In the genomic region with DNA sequence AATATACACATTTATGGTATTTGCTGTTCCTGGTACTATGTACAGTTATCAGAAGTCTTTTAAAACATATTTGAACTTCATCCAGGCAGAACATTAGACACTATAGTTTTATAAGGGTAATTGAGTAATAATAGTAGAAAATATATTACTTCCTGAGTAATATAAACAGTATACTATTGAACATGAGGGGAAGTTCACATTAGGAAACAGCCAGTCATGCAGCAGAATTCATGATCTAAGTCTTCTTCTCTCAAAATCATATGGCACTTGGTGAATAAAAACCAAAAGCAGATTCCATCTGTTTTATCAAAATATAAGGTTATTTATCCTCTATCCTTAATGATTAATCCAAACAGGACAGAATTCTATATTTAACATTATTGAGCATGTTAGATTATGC, we compare ENCODE assay signal across 26 cellular contexts.
A peak's percentile ranks its signal among the peaks of the same experiment; 100 is the strongest.
DNase-seq lines count a peak whose midpoint lies in the region; FAIRE-seq and TF ChIP-seq lines count a peak whose summit lies in the region.
"Had no signal": no experiment of that assay in that cellular context is flagged by ENCODE, and none has a peak within 500 bp of the region (broad histone marks: within the 10 kb centered on the region; RNA-seq: fewer than 3 reads in every experiment).

No MANE protein-coding gene starts in this region.

- H3K9ac ChIP-seq in fibroblast of lung (ENCODE audit: insufficient read depth, low read length) = no peak overlapping the region
- H3K9ac ChIP-seq: BLaER1, parathyroid adenoma had no signal

- H3K4me1 ChIP-seq in SJSA1 (replicated peaks) (peaks cover 29% of the 10 kb centered on the region), fibroblast of lung (ENCODE audit: control insufficient read depth, extremely low read depth, insufficient read depth, low read length) (peaks cover 3% of the 10 kb centered on the region), mesodermal cell (ENCODE audit: control insufficient read depth, insufficient read depth, low read length, poor library complexity, severe bottlenecking) (peaks cover 17% of the 10 kb centered on the region)
- H3K4me1 ChIP-seq: BLaER1, colonic mucosa, esophagus squamous epithelium, lower lobe of right lung, parathyroid adenoma, Peyer's patch, upper lobe of left lung had no signal

- DNase-seq in ELR (ENCODE audit: low read depth) (peak; percentile 30), SJSA1 (ENCODE audit: low read depth in 1 of 2, low spot score in 2 of 2) (no peak), fibroblast of lung (ENCODE audit: low read depth in 2 of 2) (peak; percentile 10 to 44), anterior cingulate cortex (lab: John Stamatoyannopoulos, UW) (no peak), GM12891 (ENCODE audit: insufficient read length, low spot score) (no peak), NCI-H2227 treated with DMSO at 0.1 percent for 48 hours (lab: John Stamatoyannopoulos, UW) (no peak)
- no peak for DNase-seq in activated CD4-positive, alpha-beta memory T cell treated with anti-CD3 and anti-CD28 coated beads, Interleukin-2, amount 10 ng/mL, durations not matched to agents 7 days and 5 days
- DNase-seq: activated naive CD4-positive, alpha-beta T cell; activated T-cell treated with anti-CD3 and anti-CD28 coated beads, Interleukin-2, amount 50 U/mL, for 72 hours; colonic mucosa; DMS53; esophagus squamous epithelium; GF-D8; glutamatergic neuron; lower lobe of right lung; NCI-H524; Peyer's patch; stimulated activated CD4-positive, alpha-beta T cell treated with anti-CD3 and anti-CD28 coated beads, Interleukin-12 subunit alpha, Interleukin-12 subunit beta, amount 100 ng/mL, for 4 hours; stimulated activated CD4-positive, alpha-beta T cell treated with anti-CD3 and anti-CD28 coated beads, Interleukin-4, amount 100 ng/mL, for 1 hour; T-cell; upper lobe of left lung had no signal

- no peaks in the 10 kb centered on the region for H4K20me1 ChIP-seq in fibroblast of lung (ENCODE audit: control insufficient read depth, extremely low read depth, insufficient read depth, low read length)
- H4K20me1 ChIP-seq: BLaER1 had no signal

- no peaks in the 10 kb centered on the region for H3K27me3 ChIP-seq in SJSA1 (replicated peaks)
- H3K27me3 ChIP-seq in fibroblast of lung (ENCODE audit: control insufficient read depth, insufficient read depth, low read length) = no peaks in the 10 kb centered on the region
- H3K27me3 ChIP-seq: BLaER1, colonic mucosa, esophagus squamous epithelium, Peyer's patch, upper lobe of left lung had no signal

- H3K36me3 ChIP-seq in SJSA1 (no peaks in the 10 kb centered on the region), fibroblast of lung (ENCODE audit: control insufficient read depth, insufficient read depth, low read length) (no peaks in the 10 kb centered on the region), mesodermal cell (ENCODE audit: control insufficient read depth, insufficient read depth, low read length) (no peaks in the 10 kb centered on the region)
- H3K36me3 ChIP-seq: BLaER1, colonic mucosa, esophagus squamous epithelium, lower lobe of right lung, Peyer's patch, upper lobe of left lung had no signal

- no peaks in the 10 kb centered on the region for H3K4me1 Mint-ChIP-seq in activated CD4-positive, alpha-beta memory T cell treated with anti-CD3 and anti-CD28 coated beads, Interleukin-2, amount 10 ng/mL, durations not matched to agents 7 days and 5 days
- H3K4me1 Mint-ChIP-seq: neural crest cell, T-cell had no signal

- no peak for FAIRE-seq in GM12891 (lab: Jason Lieb, UNC)

- H3K27ac ChIP-seq in SJSA1 = peak overlapping the region; percentile 86
- peak overlapping the region; percentile 31 for H3K27ac ChIP-seq in fibroblast of lung (ENCODE audit: insufficient read depth, low read length)
- peak overlapping the region; percentile 98 for H3K27ac ChIP-seq in mesodermal cell (ENCODE audit: low read depth, low read length, severe bottlenecking)
- H3K27ac ChIP-seq: BLaER1, colonic mucosa, esophagus squamous epithelium, lower lobe of right lung, parathyroid adenoma, Peyer's patch, upper lobe of left lung had no signal

- CTCF ChIA-PET in activated CD4-positive, alpha-beta memory T cell treated with anti-CD3 and anti-CD28 coated beads, Interleukin-2, amount 10 ng/mL, durations not matched to agents 7 days and 5 days (lab: Charles Lee) = no interaction called here

- H3K27me3 Mint-ChIP-seq in activated CD4-positive, alpha-beta memory T cell treated with anti-CD3 and anti-CD28 coated beads, Interleukin-2, amount 10 ng/mL, durations not matched to agents 7 days and 5 days = no peaks in the 10 kb centered on the region
- H3K27me3 Mint-ChIP-seq: T-cell had no signal

- no peak overlapping the region for H3K27ac Mint-ChIP-seq in activated CD4-positive, alpha-beta memory T cell treated with anti-CD3 and anti-CD28 coated beads, Interleukin-2, amount 10 ng/mL, durations not matched to agents 7 days and 5 days
- H3K27ac Mint-ChIP-seq: activated T-cell treated with anti-CD3 and anti-CD28 coated beads, Interleukin-2, amount 50 U/mL, for 72 hours; T-cell; WTC11 had no signal

- H3K4me3 ChIP-seq in SJSA1 (no peak overlapping the region), fibroblast of lung (replicated peaks in 1 of 4; ENCODE audit: control extremely low read depth in 1 of 4, insufficient read depth in 1 of 4, low read depth in 3 of 4, low read length in 4 of 4) (no peak overlapping the region), mesodermal cell (ENCODE audit: extremely low read depth, insufficient read depth, low read length, poor library complexity, severe bottlenecking) (no peak overlapping the region)
- H3K4me3 ChIP-seq: BLaER1, colonic mucosa, esophagus squamous epithelium, lower lobe of right lung, Peyer's patch, upper lobe of left lung had no signal

- H3K9me3 ChIP-seq in SJSA1 (replicated peaks) (no peaks in the 10 kb centered on the region), fibroblast of lung (ENCODE audit: control insufficient read depth, insufficient read depth, low read depth, low read length) (no peaks in the 10 kb centered on the region), mesodermal cell (ENCODE audit: control insufficient read depth, low read length) (peaks cover 10% of the 10 kb centered on the region)
- H3K9me3 ChIP-seq: BLaER1, colonic mucosa, esophagus squamous epithelium, lower lobe of right lung, Peyer's patch, upper lobe of left lung had no signal

- POLR2A ChIA-PET in activated CD4-positive, alpha-beta memory T cell treated with anti-CD3 and anti-CD28 coated beads, Interleukin-2, amount 10 ng/mL, durations not matched to agents 7 days and 5 days (lab: Charles Lee) = no interaction called here

- no peak overlapping the region for H3K4me2 ChIP-seq in fibroblast of lung (ENCODE audit: extremely low read depth, insufficient read depth, low read length)
- H3K4me2 ChIP-seq: BLaER1 had no signal

- no peak overlapping the region for H2AFZ ChIP-seq in fibroblast of lung (ENCODE audit: low read length)
- H2AFZ ChIP-seq: parathyroid adenoma had no signal

- H3K36me3 Mint-ChIP-seq in activated CD4-positive, alpha-beta memory T cell treated with anti-CD3 and anti-CD28 coated beads, Interleukin-2, amount 10 ng/mL, durations not matched to agents 7 days and 5 days (ENCODE audit: low read depth) = no peaks in the 10 kb centered on the region
- H3K36me3 Mint-ChIP-seq: T-cell had no signal

- no peak for TF ChIP-seq CTCF in fibroblast of lung (conservative IDR thresholded peaks at IDR 0.05 in 1 of 2, IDR thresholded peaks at IDR 0.05 in 1 of 2; ENCODE audit: low read depth in 1 of 2, low read length in 2 of 2)

- no peak overlapping the region for H3K4me3 Mint-ChIP-seq in activated CD4-positive, alpha-beta memory T cell treated with anti-CD3 and anti-CD28 coated beads, Interleukin-2, amount 10 ng/mL, durations not matched to agents 7 days and 5 days
- H3K4me3 Mint-ChIP-seq: activated T-cell treated with anti-CD3 and anti-CD28 coated beads, Interleukin-2, amount 50 U/mL, for 72 hours; neural crest cell; T-cell; WTC11 had no signal

- no peaks in the 10 kb centered on the region for H3K79me2 ChIP-seq in fibroblast of lung (ENCODE audit: control insufficient read depth, insufficient read depth, low read length)
- H3K79me2 ChIP-seq: parathyroid adenoma had no signal

- TF ChIP-seq POLR2A in GM12891 (IDR thresholded peaks at IDR 0.05; ENCODE audit: low read depth, low read length) = no peak

- H3K9me3 Mint-ChIP-seq in activated CD4-positive, alpha-beta memory T cell treated with anti-CD3 and anti-CD28 coated beads, Interleukin-2, amount 10 ng/mL, durations not matched to agents 7 days and 5 days = peaks cover 4% of the 10 kb centered on the region

TF ChIP-seq in GM12891, 5 proteins besides CTCF, POLR2A, EP300 and RAD21:
- TF ChIP-seq POU2F2 (IDR thresholded peaks at IDR 0.05; ENCODE audit: low read depth, low read length) (no peak), PAX5 (IDR thresholded peaks at IDR 0.05; ENCODE audit: insufficient read depth, low read length, severe bottlenecking) (no peak), SPI1 (IDR thresholded peaks at IDR 0.05; ENCODE audit: low read depth, low read length) (no peak), TAF1 (IDR thresholded peaks at IDR 0.05; ENCODE audit: low read depth, low read length) (no peak), POLR2AphosphoS5 (IDR thresholded peaks at IDR 0.05; ENCODE audit: low read depth, low read length) (no peak)

Comparison
In these comparisons a context has a peak if more than half of its experiments do, and no peak if none do; other contexts are left out.
1. DNase-seq: peak in ELR (single experiment) and fibroblast of lung (2 of 2); none in SJSA1 (0 of 2), anterior cingulate cortex (0 of 58), GM12891 (single experiment), NCI-H2227 treated with DMSO at 0.1 percent for 48 hours (single experiment) and activated CD4-positive, alpha-beta memory T cell treated with anti-CD3 and anti-CD28 coated beads, Interleukin-2, amount 10 ng/mL, durations not matched to agents 7 days and 5 days (single experiment).
2. H3K27ac ChIP-seq: peak in every context shown above with its lines; median percentile 98 in mesodermal cell; 86 in SJSA1; 31 in fibroblast of lung.